Comparison of ENCODE assay signal across 18 cellular contexts in genomic region chr1:54705153-54705552, GRCh38.
"Had no signal": no experiment of that assay in that cellular context is flagged by ENCODE, and none has a peak within 500 bp of the region (broad histone marks: within the 10 kb centered on the region; RNA-seq: fewer than 3 reads in every experiment).

No MANE protein-coding gene starts in this region.

- H3K4me3 Mint-ChIP-seq: activated T-helper 17 cell treated with anti-CD3 and anti-CD28 coated beads, Interleukin-2, amount 50 U/mL, for 72 hours; naive thymus-derived CD8-positive, alpha-beta T cell had no signal

- H3K27me3 ChIP-seq: dorsolateral prefrontal cortex had no signal

- H3K27ac Mint-ChIP-seq: activated T-helper 17 cell treated with anti-CD3 and anti-CD28 coated beads, Interleukin-2, amount 50 U/mL, for 72 hours; naive thymus-derived CD8-positive, alpha-beta T cell had no signal

- H3K4me3 ChIP-seq: dorsolateral prefrontal cortex, mucosa of descending colon, smooth muscle cell had no signal

- H3K9me3 Mint-ChIP-seq: activated T-helper 17 cell treated with anti-CD3 and anti-CD28 coated beads, Interleukin-2, amount 50 U/mL, for 72 hours; naive thymus-derived CD8-positive, alpha-beta T cell had no signal

- DNase-seq: activated CD4-positive, alpha-beta T cell treated with anti-CD3 and anti-CD28 coated beads, Interleukin-2, amount 50 U/mL, for 1 hour; activated naive CD4-positive, alpha-beta T cell treated with Interleukin-2 at 50 U/mL for 16 hours; activated T-cell treated with anti-CD3 and anti-CD28 coated beads for 4 hours; aorta; dorsolateral prefrontal cortex; islet precursor cell; mammary epithelial cell; mucosa of descending colon; naive thymus-derived CD8-positive, alpha-beta T cell; posterior cingulate gyrus; stimulated activated naive CD8-positive, alpha-beta T cell treated with anti-CD3 and anti-CD28 coated beads, Interleukin-15, Interleukin-2, amounts not matched to agents 100 U/mL and 50 U/mL, for 24 hours; T-helper 9 cell; trophoblast cell had no signal

- ATAC-seq: activated CD4-positive, CD25-positive, alpha-beta regulatory T cell treated with anti-CD3 and anti-CD28 coated beads, Interleukin-2, amount 50 U/mL, for 24 hours; activated T-helper 17 cell treated with anti-CD3 and anti-CD28 coated beads, Interleukin-2, amount 50 U/mL, for 72 hours; left lobe of liver; mucosa of descending colon; naive thymus-derived CD8-positive, alpha-beta T cell; stimulated activated naive CD8-positive, alpha-beta T cell treated with anti-CD3 and anti-CD28 coated beads, Interleukin-15, Interleukin-2, amounts not matched to agents 100 U/mL and 50 U/mL, for 24 hours had no signal

- H3K9me3 ChIP-seq: mucosa of descending colon had no signal

- FAIRE-seq: endometrium had no signal

- H3K4me1 Mint-ChIP-seq: activated T-helper 17 cell treated with anti-CD3 and anti-CD28 coated beads, Interleukin-2, amount 50 U/mL, for 72 hours; naive thymus-derived CD8-positive, alpha-beta T cell had no signal

- H3K4me2 ChIP-seq: smooth muscle cell had no signal

- H3K27ac ChIP-seq: dorsolateral prefrontal cortex had no signal
